ENCODE assay signal across 1 cellular context in genomic region chr1:30522031-30523004, GRCh38.
TF ChIP-seq lines count a peak whose summit lies in the region.

No MANE protein-coding gene starts in this region.

TF ChIP-seq in K562, 482 proteins besides CTCF, POLR2A, EP300 and RAD21 (continued from another document):
- no peak for TF ChIP-seq FOXA3 (CRISPR knock-in tag; conservative IDR thresholded peaks at IDR 0.05 in 1 of 2, IDR thresholded peaks at IDR 0.05 in 1 of 2)
- no peak for TF ChIP-seq GATAD2B (IDR thresholded peaks at IDR 0.05; ENCODE audit: borderline replicate concordance)
- peak; percentile 22; the same call in 1 of the 2 replicates for TF ChIP-seq CEBPG (CRISPR knock-in tag; IDR thresholded peaks at IDR 0.05)
- peak in 1 of 2 experiments; percentile 18; a peak in 1 of 4 replicates for TF ChIP-seq CEBPG (tag; conservative IDR thresholded peaks at IDR 0.05 in 1 of 2, IDR thresholded peaks at IDR 0.05 in 1 of 2)
- no peak for TF ChIP-seq NFIX (CRISPR knock-in tag; IDR thresholded peaks at IDR 0.05; ENCODE audit: low read depth)
- no peak for TF ChIP-seq SRSF1 (IDR thresholded peaks at IDR 0.05; ENCODE audit: low read depth, low read length)
- no peak for TF ChIP-seq THRAP3 (IDR thresholded peaks at IDR 0.05; ENCODE audit: borderline replicate concordance)
- no peak for TF ChIP-seq TOE1 (IDR thresholded peaks at IDR 0.05; ENCODE audit: borderline replicate concordance)
- TF ChIP-seq TOE1 (CRISPR knock-in tag; IDR thresholded peaks at IDR 0.05; ENCODE audit: borderline replicate concordance, low read depth) = no peak
- TF ChIP-seq ZNF551 (CRISPR knock-in tag; IDR thresholded peaks at IDR 0.05) = no peak
- peak; percentile 29; the same call in 1 of the 2 replicates for TF ChIP-seq CEBPB (tag; IDR thresholded peaks at IDR 0.05)
- TF ChIP-seq CTCFL (IDR thresholded peaks at IDR 0.05; ENCODE audit: borderline replicate concordance, insufficient read depth, low read depth, low read length, poor library complexity, severe bottlenecking) = no peak
- TF ChIP-seq ZNF764 (CRISPR knock-in tag; IDR thresholded peaks at IDR 0.05; ENCODE audit: low read depth) = no peak
- TF ChIP-seq USF2 (CRISPR knock-in tag; IDR thresholded peaks at IDR 0.05) = 0 out of 2 replicates have a peak, but pooled peaks have one; percentile 2
- TF ChIP-seq YY1 (IDR thresholded peaks at IDR 0.05; ENCODE audit: borderline replicate concordance in 1 of 3, control insufficient read depth in 1 of 3, extremely low read depth in 1 of 3, insufficient read depth in 3 of 3, insufficient read length in 1 of 3, insufficient replicate concordance in 2 of 3, low read depth in 1 of 3, low read length in 2 of 3) = no peak
- no peak for TF ChIP-seq POLR2AphosphoS2 (IDR thresholded peaks at IDR 0.05; ENCODE audit: low read length)
- TF ChIP-seq TAL1 (IDR thresholded peaks at IDR 0.05) = no peak
- no peak for TF ChIP-seq GTF2E2 (tag; IDR thresholded peaks at IDR 0.05)
- TF ChIP-seq STAG1 (CRISPR knock-in tag; IDR thresholded peaks at IDR 0.05; ENCODE audit: borderline replicate concordance) = no peak
- TF ChIP-seq PCBP1 (IDR thresholded peaks at IDR 0.05; ENCODE audit: low read depth, low read length, poor library complexity, severe bottlenecking) = no peak
- TF ChIP-seq ETV6 (IDR thresholded peaks at IDR 0.05; ENCODE audit: borderline replicate concordance in 1 of 2, low read depth in 2 of 2, low read length in 1 of 2) = no peak
- TF ChIP-seq ETV6 (CRISPR knock-in tag; IDR thresholded peaks at IDR 0.05; ENCODE audit: borderline replicate concordance) = no peak
- no peak for TF ChIP-seq ARHGAP35 (IDR thresholded peaks at IDR 0.05; ENCODE audit: partially characterized antibody)
- TF ChIP-seq ZBTB49 (CRISPR knock-in tag; IDR thresholded peaks at IDR 0.05; ENCODE audit: borderline replicate concordance) = no peak
- TF ChIP-seq U2AF1 (optimal IDR thresholded peaks at IDR 0.05; ENCODE audit: low read depth, low read length) = no peak
- TF ChIP-seq MTF1 (CRISPR knock-in tag; IDR thresholded peaks at IDR 0.05; ENCODE audit: borderline replicate concordance) = no peak
- TF ChIP-seq KLF1 (tag; IDR thresholded peaks at IDR 0.05) = no peak
- no peak for TF ChIP-seq DIDO1 (tag; IDR thresholded peaks at IDR 0.05; ENCODE audit: low read depth)
- TF ChIP-seq ASH1L (IDR thresholded peaks at IDR 0.05; ENCODE audit: borderline replicate concordance, low read depth, partially characterized antibody) = no peak
- TF ChIP-seq VEZF1 (CRISPR knock-in tag; IDR thresholded peaks at IDR 0.05) = no peak
- TF ChIP-seq ETV1 (tag; conservative IDR thresholded peaks at IDR 0.05; ENCODE audit: low read depth) = no peak
- no peak for TF ChIP-seq MAZ (CRISPR knock-in tag; conservative IDR thresholded peaks at IDR 0.05 in 1 of 2, IDR thresholded peaks at IDR 0.05 in 1 of 2)
